Comparison of ENCODE assay signal across 1 cellular context in genomic region chr6:71480577-71480976, GRCh38.
TF ChIP-seq lines count a peak whose summit lies in the region.

No MANE protein-coding gene starts in this region.

TF ChIP-seq in GM23338, 12 proteins besides CTCF, POLR2A, EP300 and RAD21 (continued from another document):
- TF ChIP-seq ZNF462 (CRISPR knock-in tag; IDR thresholded peaks at IDR 0.05) (no peak), STAT1 (IDR thresholded peaks at IDR 0.05; ENCODE audit: unreplicated experiment) (no peak), ZNF114 (CRISPR knock-in tag; IDR thresholded peaks at IDR 0.05) (no peak), JUNB (IDR thresholded peaks at IDR 0.05; ENCODE audit: unreplicated experiment) (no peak), EZH2phosphoT487 (IDR thresholded peaks at IDR 0.05; ENCODE audit: unreplicated experiment) (no peak), ETS1 (IDR thresholded peaks at IDR 0.05) (no peak)
